ENCODE assay signal across 8 cellular contexts in the genomic region with DNA sequence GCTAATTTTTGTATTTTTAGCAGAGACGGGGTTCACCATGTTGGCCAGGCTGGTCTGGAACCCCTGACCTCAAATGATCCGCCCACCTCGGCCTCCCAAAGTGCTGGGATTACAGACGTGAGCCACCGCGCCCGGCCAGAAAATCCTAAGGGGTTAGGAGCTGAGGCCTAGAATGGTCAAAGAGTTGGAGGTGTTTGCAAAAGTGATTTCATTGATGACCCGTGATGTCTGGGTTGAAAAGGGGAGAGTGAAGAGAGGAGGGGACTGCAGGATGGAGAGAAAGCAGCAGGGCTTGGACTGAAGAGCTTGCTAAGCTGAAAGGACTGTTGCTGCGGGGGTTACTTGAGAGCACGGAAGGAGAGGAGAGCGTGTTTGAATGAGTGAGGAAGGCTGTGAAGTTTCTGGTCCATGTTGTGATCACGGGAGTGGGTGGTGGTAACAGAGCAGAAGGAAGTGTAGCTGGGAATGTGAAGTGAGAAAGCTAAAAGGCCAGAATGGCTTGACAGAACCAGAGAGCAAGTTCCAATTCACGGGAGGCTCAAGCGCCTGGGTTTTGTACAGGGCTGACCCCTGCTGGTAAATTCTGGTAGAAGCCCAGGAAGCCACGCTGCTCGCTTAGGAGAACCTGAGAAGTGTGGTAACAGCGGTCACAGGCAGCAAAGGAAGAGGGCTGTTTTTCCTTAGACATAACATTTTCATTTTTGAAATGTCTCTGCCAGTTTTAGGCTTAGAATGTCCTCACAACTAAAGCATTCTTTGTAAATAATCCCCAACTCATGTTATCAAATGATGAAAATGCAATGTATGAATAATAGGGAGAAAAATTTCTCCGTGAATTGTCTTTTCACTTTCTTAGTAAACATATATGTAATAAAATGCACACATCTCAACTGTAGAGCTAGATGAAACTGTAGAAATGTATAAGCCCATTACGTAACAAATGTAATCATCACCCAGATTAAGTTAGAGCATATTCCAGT. TPM values are rescaled to one million over a fixed set of nuclear protein-coding genes. Genes with fewer than 3 reads are reported as not detected.
DNase-seq lines count a peak whose midpoint lies in the region; ATAC-seq and TF ChIP-seq lines count a peak whose summit lies in the region.

No MANE protein-coding gene starts in this region.

- peak overlapping the region; percentile 59; the same call in 1 of the 2 replicates for H2AFZ ChIP-seq in OCI-LY7 (ENCODE audit: low read length)

- no peaks in the 10 kb centered on the region for H3K9me3 ChIP-seq in OCI-LY7 (ENCODE audit: low read length)

- H3K27ac ChIP-seq in OCI-LY7 (ENCODE audit: low read depth, low read length, poor library complexity, severe bottlenecking), result no peak overlapping the region

- H3K79me2 ChIP-seq in OCI-LY7 (ENCODE audit: insufficient read depth, low read depth, low read length), result no peaks in the 10 kb centered on the region

- CTCF ChIA-PET in AG04449 (lab: Yijun Ruan, JAX), result interaction anchor here (0.6 to 5.7 kb wide), 36 partner anchors 10 to 856 kb away, joined by 3 to 62 read pairs (median 3); a partner anchor contains a TSS
- CTCF ChIA-PET in OCI-LY7 (lab: Charles Lee; ENCODE audit: unreplicated experiment), result interaction anchor here (0.6 to 1.0 kb wide), 3 partner anchors 12 to 255 kb away, joined by 3 read pairs; no protein-coding TSS in a partner anchor

- BruUV-seq in OCI-LY7 (replicated peaks; lab: Mats Ljungman, UMichigan), result no TSS peak

- no peaks in the 10 kb centered on the region for H4K20me1 ChIP-seq in OCI-LY7 (ENCODE audit: insufficient read depth, low read length)

- no peaks in the 10 kb centered on the region for H3K36me3 ChIP-seq in OCI-LY7 (ENCODE audit: insufficient read depth, low read length)

- no peak overlapping the region for H3K4me3 ChIP-seq in AG04449 (ENCODE audit: low read depth, low read length)
- H3K4me3 ChIP-seq in OCI-LY7 (ENCODE audit: low read depth, low read length, poor library complexity, severe bottlenecking), result no peak overlapping the region

- peak; percentile 34 for DNase-seq in AG04449 (ENCODE audit: low read depth, low spot score)
- peak; percentile 82 for DNase-seq in OCI-LY7 (ENCODE audit: low spot score)
- DNase-seq in activated T-cell treated with anti-CD3 and anti-CD28 coated beads for 24 hours (ENCODE audit: low read depth), result peak; percentile 52
- peak; percentile 64 to 76 for DNase-seq in erythroblast (lab: John Stamatoyannopoulos, UW)
- peak; percentile 86 for DNase-seq in myocyte (ENCODE audit: low read depth)
- peak; percentile 26 for DNase-seq in stimulated activated CD8-positive, alpha-beta memory T cell treated with anti-CD3 and anti-CD28 coated beads, Interleukin-7, amount 100 ng/mL, for 24 hours (ENCODE audit: low read depth)

- intact Hi-C loops in OCI-LY7 (cut with micrococcal nuclease; ENCODE audit: unreplicated experiment), result loop anchor here (1.0 to 2.0 kb wide), 2 partner anchors 22 to 123 kb away; no protein-coding TSS in a partner anchor

- ATAC-seq in GM18520 (IDR thresholded peaks at IDR 0.05; ENCODE audit: unreplicated experiment) (peak; percentile 73), HG03457 (IDR thresholded peaks at IDR 0.05; ENCODE audit: unreplicated experiment) (peak; percentile 76)

- TF ChIP-seq CTCF in AG04449 (IDR thresholded peaks at IDR 0.05; ENCODE audit: insufficient read depth, low read length, missing control alignments) (peak; percentile 81), OCI-LY7 (conservative IDR thresholded peaks at IDR 0.05; ENCODE audit: low read length) (peak; percentile 94)

- POLR2A ChIA-PET in AG04449 (lab: Yijun Ruan, JAX), result interaction anchor here (0.6 kb wide), 1 partner anchor 245 kb away, joined by 3 read pairs; a partner anchor contains a TSS
- POLR2A ChIA-PET in OCI-LY7 (lab: Charles Lee), result interaction anchor here (0.5 to 0.8 kb wide), 5 partner anchors 12 to 309 kb away, joined by 3 to 4 read pairs (median 3); no protein-coding TSS in a partner anchor

- H3K4me2 ChIP-seq in OCI-LY7 (ENCODE audit: low read length), result peak overlapping the region; percentile 34

- H3K9me2 ChIP-seq in OCI-LY7 (ENCODE audit: insufficient read depth, low read length), result no peaks in the 10 kb centered on the region

- TF ChIP-seq POLR2A in erythroblast (IDR thresholded peaks at IDR 0.05; ENCODE audit: low read length), result no peak

- peaks cover 9% of the 10 kb centered on the region for H3K4me1 ChIP-seq in OCI-LY7 (ENCODE audit: insufficient read depth, low read length, poor library complexity, severe bottlenecking)

RNA-seq across cellular contexts. Expression of a gene that starts 40.5 kb away (rescaled TPM):
- 69.0 and 79.6 TPM in 2 replicates for total RNA-seq in OCI-LY7 (2014; rRNA removed; shearing (Covaris generic))
- 412 and 431 TPM in 2 replicates for total RNA-seq in OCI-LY7 (2022)
- total RNA-seq in myocyte, result 58.5 and 62.7 TPM in 2 replicates
- polyA plus RNA-seq in myocyte (2012), result 119 TPM

RNA-seq across cellular contexts. Expression of a gene that starts 57.3 kb away (rescaled TPM):
- total RNA-seq in OCI-LY7 (2014; rRNA removed; shearing (Covaris generic)), result 37.3 and 39.7 TPM in 2 replicates
- 72.7 and 75.4 TPM in 2 replicates for total RNA-seq in OCI-LY7 (2022)
- 72.4 and 117 TPM in 2 replicates for total RNA-seq in myocyte
- 195 TPM for polyA plus RNA-seq in myocyte (2012)

Comparison
In these comparisons a context has a peak if more than half of its experiments do, and no peak if none do; other contexts are left out.
1. DNase-seq: peak in every context shown above with its lines; median percentile 86 in myocyte; 82 in OCI-LY7; 70 in erythroblast; 52 in activated T-cell treated with anti-CD3 and anti-CD28 coated beads for 24 hours; 34 in AG04449; 26 in stimulated activated CD8-positive, alpha-beta memory T cell treated with anti-CD3 and anti-CD28 coated beads, Interleukin-7, amount 100 ng/mL, for 24 hours.